In the genomic region with DNA sequence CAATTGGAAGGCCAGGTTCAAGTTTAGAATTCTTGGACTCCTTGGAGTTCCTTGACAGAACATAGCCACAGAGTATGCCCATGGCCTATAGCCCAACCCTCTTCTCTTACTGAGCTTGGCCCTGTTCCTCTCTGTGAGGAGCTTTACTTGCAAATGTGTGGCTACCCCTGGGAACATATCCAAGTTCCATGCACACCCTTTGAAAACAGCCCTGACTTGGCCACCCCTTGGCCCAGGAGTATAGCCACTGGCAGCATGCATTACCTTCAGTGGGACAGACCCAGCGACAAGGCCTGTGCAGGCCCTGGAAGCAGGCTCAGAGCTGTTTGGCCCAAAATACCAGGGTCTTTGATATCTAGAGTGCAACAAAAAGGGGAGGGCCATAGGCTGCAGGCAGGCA, we compare ENCODE assay signal across 21 cellular contexts. TPM values are rescaled to one million over a fixed set of nuclear protein-coding genes. Genes with fewer than 3 reads are reported as not detected.
A peak's percentile ranks its signal among the peaks of the same experiment; 100 is the strongest.
DNase-seq lines count a peak whose midpoint lies in the region; ATAC-seq and TF ChIP-seq lines count a peak whose summit lies in the region.
"Had no signal": no experiment of that assay in that cellular context is flagged by ENCODE, and none has a peak within 500 bp of the region (broad histone marks: within the 10 kb centered on the region; RNA-seq: fewer than 3 reads in every experiment).

No MANE protein-coding gene starts in this region.

- peak; percentile 35 for DNase-seq in activated CD8-positive, alpha-beta memory T cell treated with anti-CD3 and anti-CD28 coated beads for 24 hours
- DNase-seq in activated CD8-positive, alpha-beta memory T cell treated with anti-CD3 and anti-CD28 coated beads, Interleukin-2, amount 50 U/mL, for 4 hours: no peak
- DNase-seq in globus pallidus (ENCODE audit: low spot score) (peak; percentile 32), pons (ENCODE audit: low spot score) (peak; percentile 11)
- DNase-seq in CD8-positive, alpha-beta T cell: no peak
- DNase-seq: BE2C, NCI-H1092 treated with DMSO at 0.1 percent for 48 hours, NCI-H1436, NCI-H187, NCI-H446 treated with DMSO at 0.1 percent for 48 hours, NCI-H526, NCI-H82, Right ventricle myocardium superior, RPMI8226 had no signal

- H3K36me3 Mint-ChIP-seq in CD8-positive, alpha-beta T cell: no peaks in the 10 kb centered on the region
- H3K36me3 Mint-ChIP-seq: CD14-positive monocyte had no signal

- TF ChIP-seq CTCF in CD8-positive, alpha-beta T cell (IDR thresholded peaks at IDR 0.05): no peak

- H3K27me3 ChIP-seq in CD8-positive, alpha-beta T cell (ENCODE audit: insufficient read depth, low read length): no peaks in the 10 kb centered on the region
- H3K27me3 ChIP-seq: BE2C, SJSA1 had no signal

- no peaks in the 10 kb centered on the region for H3K9me3 ChIP-seq in CD8-positive, alpha-beta T cell (ENCODE audit: low read length)
- H3K9me3 ChIP-seq: BE2C, SJSA1 had no signal

- no peaks in the 10 kb centered on the region for H3K9me3 Mint-ChIP-seq in CD8-positive, alpha-beta T cell

- no peak overlapping the region for H3K4me3 ChIP-seq in CD8-positive, alpha-beta T cell (ENCODE audit: low read depth, low read length)
- H3K4me3 ChIP-seq: SJSA1 had no signal

- POLR2A ChIA-PET in CD8-positive, alpha-beta T cell (lab: Charles Lee): no interaction called here

- no peak overlapping the region for H3K27ac Mint-ChIP-seq in CD8-positive, alpha-beta T cell
- H3K27ac Mint-ChIP-seq: CD14-positive monocyte had no signal

- intact Hi-C loops in CD8-positive, alpha-beta T cell (cut with DNase I, micrococcal nuclease): no loop called here

- ATAC-seq in GM21447 (IDR thresholded peaks at IDR 0.05; ENCODE audit: unreplicated experiment) (no peak), HG02623 (IDR thresholded peaks at IDR 0.05; ENCODE audit: unreplicated experiment) (no peak), HG03342 (IDR thresholded peaks at IDR 0.05; ENCODE audit: unreplicated experiment) (no peak)
- ATAC-seq in CD8-positive, alpha-beta T cell: no peak

- no peaks in the 10 kb centered on the region for H3K4me1 Mint-ChIP-seq in CD8-positive, alpha-beta T cell (ENCODE audit: low read depth)
- H3K4me1 Mint-ChIP-seq: CD14-positive monocyte had no signal

- H3K4me3 Mint-ChIP-seq in CD8-positive, alpha-beta T cell: no peak overlapping the region
- H3K4me3 Mint-ChIP-seq: CD14-positive monocyte had no signal

- H3K4me1 ChIP-seq in CD8-positive, alpha-beta T cell (ENCODE audit: insufficient read depth, low read length): no peaks in the 10 kb centered on the region
- H3K4me1 ChIP-seq: BE2C, SJSA1 had no signal

- H3K27me3 Mint-ChIP-seq in CD8-positive, alpha-beta T cell (ENCODE audit: low read depth): peaks cover 2% of the 10 kb centered on the region

- CTCF ChIA-PET in CD8-positive, alpha-beta T cell (lab: Charles Lee): interaction anchor here (1.1 kb wide), 1 partner anchor 7 kb away, joined by 3 read pairs; no protein-coding TSS in a partner anchor

- no peak overlapping the region for H3K27ac ChIP-seq in CD8-positive, alpha-beta T cell (ENCODE audit: low read depth, low read length)
- H3K27ac ChIP-seq: 22Rv1, SJSA1 had no signal

- no peaks in the 10 kb centered on the region for H3K36me3 ChIP-seq in CD8-positive, alpha-beta T cell (ENCODE audit: insufficient read depth, low read length)
- H3K36me3 ChIP-seq: BE2C, SJSA1 had no signal

RNA-seq across cellular contexts. Expression of a gene that starts 19.5 kb away (rescaled TPM):
- total RNA-seq in CD8-positive, alpha-beta T cell: not detected
- total RNA-seq: HT-29, Right ventricle myocardium superior, SJSA1 had no signal

Comparison
In these comparisons a context has a peak if more than half of its experiments do, and no peak if none do; other contexts are left out.
1. DNase-seq: peak in activated CD8-positive, alpha-beta memory T cell treated with anti-CD3 and anti-CD28 coated beads for 24 hours (single experiment), globus pallidus (single experiment) and pons (single experiment); none in activated CD8-positive, alpha-beta memory T cell treated with anti-CD3 and anti-CD28 coated beads, Interleukin-2, amount 50 U/mL, for 4 hours (single experiment) and CD8-positive, alpha-beta T cell (0 of 7).